Comparison of ENCODE assay signal across 10 cellular contexts in the genomic region with DNA sequence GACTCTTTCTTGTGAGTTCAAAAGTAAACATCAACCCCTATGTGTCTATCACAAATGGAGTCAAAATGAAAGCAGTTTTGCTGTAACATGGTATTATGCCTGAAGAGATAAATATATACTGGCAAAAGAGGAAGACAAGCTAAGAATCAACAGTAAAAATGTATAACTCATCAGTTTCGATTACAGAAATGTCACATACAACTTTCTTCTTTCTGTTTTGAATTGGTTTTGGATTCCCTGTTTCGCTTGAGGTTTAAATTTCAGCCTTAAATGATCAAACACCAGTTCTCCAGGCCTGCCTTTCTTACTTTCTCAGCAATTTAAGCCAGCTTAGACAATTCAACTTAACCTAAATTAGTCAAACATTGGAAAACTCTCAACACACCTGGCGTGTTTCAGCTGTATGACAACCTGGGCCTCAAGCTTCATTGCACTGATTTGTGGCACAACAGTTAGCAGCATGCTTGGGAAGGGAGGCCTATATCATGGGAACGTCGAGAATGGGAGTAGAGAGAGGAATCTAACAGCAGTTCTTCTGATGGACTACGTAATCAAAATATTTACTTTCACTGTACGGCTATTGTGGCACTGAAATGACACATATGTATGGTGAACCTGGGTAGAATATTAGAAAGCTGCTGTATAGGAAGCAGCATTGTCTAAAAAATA. TPM values are rescaled to one million over a fixed set of nuclear protein-coding genes. Genes with fewer than 3 reads are reported as not detected.
DNase-seq lines count a peak whose midpoint lies in the region; ATAC-seq and TF ChIP-seq lines count a peak whose summit lies in the region.
"Had no signal": no experiment of that assay in that cellular context is flagged by ENCODE, and none has a peak within 500 bp of the region (broad histone marks: within the 10 kb centered on the region; RNA-seq: fewer than 3 reads in every experiment).

No MANE protein-coding gene starts in this region.

- H3K4me3 Mint-ChIP-seq in progenitor cell of endocrine pancreas (ENCODE audit: low read depth): no peak overlapping the region

- H3K9me3 ChIP-seq in esophagus muscularis mucosa (no peaks in the 10 kb centered on the region), tibial nerve (no peaks in the 10 kb centered on the region)
- H3K9me3 ChIP-seq: upper lobe of left lung had no signal

- H3K27me3 ChIP-seq in esophagus muscularis mucosa (no peaks in the 10 kb centered on the region), tibial nerve (no peaks in the 10 kb centered on the region)
- H3K27me3 ChIP-seq: upper lobe of left lung had no signal

- no peaks in the 10 kb centered on the region for H3K4me1 Mint-ChIP-seq in progenitor cell of endocrine pancreas (ENCODE audit: low read depth)

- no peaks in the 10 kb centered on the region for H3K9me3 Mint-ChIP-seq in progenitor cell of endocrine pancreas (ENCODE audit: low read depth)

- no peak overlapping the region for H3K4me3 ChIP-seq in esophagus muscularis mucosa
- no peak overlapping the region for H3K4me3 ChIP-seq in tibial nerve
- H3K4me3 ChIP-seq in foreskin fibroblast (ENCODE audit: low read depth in 1 of 2, low read length in 2 of 2): no peak overlapping the region
- H3K4me3 ChIP-seq: upper lobe of left lung had no signal

- TF ChIP-seq EP300 in esophagus muscularis mucosa (IDR thresholded peaks at IDR 0.05) (no peak), tibial nerve (IDR thresholded peaks at IDR 0.05) (no peak)

- peak; percentile 62 for DNase-seq in DMS53 treated with DMSO at 0.1 percent for 48 hours (lab: John Stamatoyannopoulos, UW; ENCODE audit: unreplicated experiment)
- DNase-seq in GM20000 (ENCODE audit: low spot score): peak; percentile 72
- no peak for DNase-seq in esophagus muscularis mucosa (ENCODE audit: extremely low spot score)
- no peak for DNase-seq in progenitor cell of endocrine pancreas (ENCODE audit: low spot score, unreplicated experiment)
- no peak for DNase-seq in left lobe of liver (ENCODE audit: low spot score)
- no peak for DNase-seq in tibial nerve (ENCODE audit: low spot score in 2 of 2)
- DNase-seq in foreskin fibroblast: no peak
- DNase-seq: upper lobe of left lung had no signal

- H3K27me3 Mint-ChIP-seq in progenitor cell of endocrine pancreas: no peaks in the 10 kb centered on the region

- TF ChIP-seq POLR2A in esophagus muscularis mucosa (IDR thresholded peaks at IDR 0.05; ENCODE audit: low read depth) (no peak), tibial nerve (IDR thresholded peaks at IDR 0.05) (no peak)

- intact Hi-C loops in esophagus muscularis mucosa (cut with DNase I): no loop called here

- no peak for TF ChIP-seq CTCF in GM20000 (IDR thresholded peaks at IDR 0.05; ENCODE audit: extremely low read depth, missing control alignments)
- TF ChIP-seq CTCF in esophagus muscularis mucosa (IDR thresholded peaks at IDR 0.05): no peak
- TF ChIP-seq CTCF in progenitor cell of endocrine pancreas (IDR thresholded peaks at IDR 0.05; ENCODE audit: unreplicated experiment): no peak
- TF ChIP-seq CTCF in tibial nerve (IDR thresholded peaks at IDR 0.05): no peak
- TF ChIP-seq CTCF in foreskin fibroblast (IDR thresholded peaks at IDR 0.05; ENCODE audit: low read depth, low read length): no peak

- WGBS in esophagus muscularis mucosa: 72% methylated on average over 7 of the region's 7 CpGs
- WGBS in tibial nerve, 2 donors: 67 to 70% methylated on average over 7 of the region's 7 CpGs

- H3K27ac ChIP-seq in esophagus muscularis mucosa (replicated peaks in 1 of 4): peak overlapping the region in 3 of 4 donors; percentile 12 to 26 (median 25)
- peak overlapping the region in 2 of 4 donors; percentile 37 to 53 for H3K27ac ChIP-seq in tibial nerve
- H3K27ac ChIP-seq: C4-2B had no signal

- H3K27ac Mint-ChIP-seq in progenitor cell of endocrine pancreas: no peak overlapping the region

- ATAC-seq in HG03432 (IDR thresholded peaks at IDR 0.05; ENCODE audit: unreplicated experiment) (peak; percentile 93), left lobe of liver (no peak)

- H3K36me3 ChIP-seq in esophagus muscularis mucosa (no peaks in the 10 kb centered on the region), tibial nerve (no peaks in the 10 kb centered on the region)
- H3K36me3 ChIP-seq: upper lobe of left lung had no signal

- no peaks in the 10 kb centered on the region for H3K36me3 Mint-ChIP-seq in progenitor cell of endocrine pancreas (ENCODE audit: insufficient read depth)

- no peaks in the 10 kb centered on the region for H3K4me1 ChIP-seq in esophagus muscularis mucosa
- H3K4me1 ChIP-seq in tibial nerve: peaks cover 0 to 7% (median 3%) of the 10 kb centered on the region in 4 donors

RNA-seq across cellular contexts. Expression of a gene that starts 51.8 kb away (rescaled TPM):
- total RNA-seq in esophagus muscularis mucosa (10 to 100 TPM; 19.2 to 32.7 (median 31.2) TPM), progenitor cell of endocrine pancreas (153 and 158 TPM in 2 replicates), left lobe of liver (8.1 TPM), tibial nerve (100 to 1,000 TPM; 103 to 182 (median 156) TPM)

Comparison
In these comparisons a context has a peak if more than half of its experiments do, and no peak if none do; other contexts are left out.
1. DNase-seq: peak in DMS53 treated with DMSO at 0.1 percent for 48 hours (single experiment) and GM20000 (single experiment); none in esophagus muscularis mucosa (single experiment), progenitor cell of endocrine pancreas (single experiment), left lobe of liver (single experiment), tibial nerve (0 of 2) and foreskin fibroblast (0 of 2).